ENCODE assay signal across 15 cellular contexts in genomic region chr2:3108105-3108504, GRCh38.
"Had no signal": no experiment of that assay in that cellular context is flagged by ENCODE, and none has a peak within 500 bp of the region (broad histone marks: within the 10 kb centered on the region; RNA-seq: fewer than 3 reads in every experiment).

No MANE protein-coding gene starts in this region.

- H3K36me3 ChIP-seq: gastroesophageal sphincter, heart right ventricle, stomach, thoracic aorta, vagina had no signal

- H3K27ac Mint-ChIP-seq: activated CD4-positive, alpha-beta T cell treated with anti-CD3 and anti-CD28 coated beads for 36 hours; activated T-helper 17 cell treated with anti-CD3 and anti-CD28 coated beads, Interleukin-2, amount 50 U/mL, for 72 hours; memory B cell; T-helper 1 cell treated with Interleukin-12 subunit alpha and Interleukin-12 subunit beta and Interleukin-4 antibody, amounts not matched to agents 30 μg/mL and 1 μg/mL, for 36 hours had no signal

- H3K4me3 Mint-ChIP-seq: activated CD4-positive, alpha-beta T cell treated with anti-CD3 and anti-CD28 coated beads for 36 hours; activated T-helper 17 cell treated with anti-CD3 and anti-CD28 coated beads, Interleukin-2, amount 50 U/mL, for 72 hours; memory B cell; naive thymus-derived CD8-positive, alpha-beta T cell; T-helper 1 cell treated with Interleukin-12 subunit alpha and Interleukin-12 subunit beta and Interleukin-4 antibody, amounts not matched to agents 30 μg/mL and 1 μg/mL, for 36 hours had no signal

- H3K27ac ChIP-seq: dorsolateral prefrontal cortex, gastroesophageal sphincter, heart right ventricle, stomach, thoracic aorta, vagina had no signal

- H3K27me3 ChIP-seq: dorsolateral prefrontal cortex, gastroesophageal sphincter, vagina had no signal

- H3K4me3 ChIP-seq: dorsolateral prefrontal cortex, gastroesophageal sphincter, heart right ventricle, stomach, thoracic aorta, vagina had no signal

- FAIRE-seq: astrocyte, small intestine had no signal

- H3K4me1 ChIP-seq: gastroesophageal sphincter, heart right ventricle, stomach, vagina had no signal

- DNase-seq: activated CD4-positive, alpha-beta T cell treated with anti-CD3 and anti-CD28 coated beads for 36 hours; activated naive CD4-positive, alpha-beta T cell treated with anti-CD3 and anti-CD28 coated beads, Interleukin-2, amount 50 U/mL, for 16 hours; dorsolateral prefrontal cortex; erythroblast; heart right ventricle; naive thymus-derived CD8-positive, alpha-beta T cell; small intestine; stomach had no signal

- H3K9me3 Mint-ChIP-seq: activated T-helper 17 cell treated with anti-CD3 and anti-CD28 coated beads, Interleukin-2, amount 50 U/mL, for 72 hours; memory B cell had no signal

- H3K36me3 Mint-ChIP-seq: memory B cell had no signal

- H3K4me1 Mint-ChIP-seq: activated CD4-positive, alpha-beta T cell treated with anti-CD3 and anti-CD28 coated beads for 36 hours; activated T-helper 17 cell treated with anti-CD3 and anti-CD28 coated beads, Interleukin-2, amount 50 U/mL, for 72 hours; memory B cell had no signal

- H3K27me3 Mint-ChIP-seq: activated CD4-positive, alpha-beta T cell treated with anti-CD3 and anti-CD28 coated beads for 36 hours; activated T-helper 17 cell treated with anti-CD3 and anti-CD28 coated beads, Interleukin-2, amount 50 U/mL, for 72 hours; memory B cell had no signal

- H3K9me3 ChIP-seq: gastroesophageal sphincter, heart right ventricle, stomach, thoracic aorta, vagina had no signal

- ATAC-seq: activated CD4-positive, alpha-beta T cell treated with anti-CD3 and anti-CD28 coated beads for 36 hours; activated T-helper 17 cell treated with anti-CD3 and anti-CD28 coated beads, Interleukin-2, amount 50 U/mL, for 72 hours; gastroesophageal sphincter; naive thymus-derived CD8-positive, alpha-beta T cell had no signal
